In the genomic region with DNA sequence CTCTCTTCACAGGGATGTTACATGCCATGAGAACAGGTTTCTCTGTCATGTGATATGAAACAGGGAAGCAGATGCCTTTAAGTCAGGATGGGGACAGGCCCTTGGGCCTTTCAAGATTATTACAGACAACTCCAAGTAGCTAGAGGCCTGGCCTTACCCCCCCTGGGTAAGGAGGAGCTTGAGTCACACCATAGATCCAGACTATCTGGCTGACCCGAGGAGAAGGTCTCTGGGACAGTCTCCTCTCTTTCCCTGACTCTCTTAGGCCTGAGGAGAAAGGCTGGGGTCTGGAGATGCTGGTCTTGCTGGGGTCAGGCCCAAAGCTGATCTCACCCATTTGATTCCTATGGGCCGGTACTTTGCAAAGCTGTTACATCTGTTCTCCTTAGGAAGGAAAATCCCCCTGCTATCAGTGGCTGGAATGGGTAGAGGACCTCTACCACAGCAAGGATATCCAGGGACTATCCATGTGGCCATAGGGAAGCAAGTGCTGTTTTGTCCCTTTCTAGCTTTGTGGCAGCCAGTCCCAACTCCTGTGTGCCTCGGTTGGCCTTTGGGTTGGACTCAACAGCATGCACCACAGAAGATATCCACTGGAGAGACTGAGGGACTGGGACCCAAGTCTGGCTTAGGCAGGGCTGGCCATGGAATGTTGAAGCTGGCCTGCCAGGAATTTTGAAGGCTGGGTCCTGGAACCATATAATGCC, we compare ENCODE assay signal across 21 cellular contexts. TPM values are rescaled to one million over a fixed set of nuclear protein-coding genes. Genes with fewer than 3 reads are reported as not detected.
DNase-seq lines count a peak whose midpoint lies in the region; ATAC-seq and TF ChIP-seq lines count a peak whose summit lies in the region.
"Had no signal": no experiment of that assay in that cellular context is flagged by ENCODE, and none has a peak within 500 bp of the region (broad histone marks: within the 10 kb centered on the region; RNA-seq: fewer than 3 reads in every experiment).

No MANE protein-coding gene starts in this region.

- H3K36me3 ChIP-seq in mammary epithelial cell (ENCODE audit: insufficient read depth, low read length), result no peaks in the 10 kb centered on the region
- H3K36me3 ChIP-seq in breast epithelium, result no peaks in the 10 kb centered on the region
- H3K36me3 ChIP-seq: right lobe of liver, transverse colon had no signal

- TF ChIP-seq POLR2A in breast epithelium (IDR thresholded peaks at IDR 0.05), result no peak

- H3K9me3 ChIP-seq in mammary epithelial cell (replicated peaks; ENCODE audit: insufficient read depth, low read length) (no peaks in the 10 kb centered on the region), breast epithelium (no peaks in the 10 kb centered on the region)
- H3K9me3 ChIP-seq: ascending aorta, right lobe of liver, transverse colon had no signal

- BruUV-seq in mammary epithelial cell (replicated peaks; lab: Mats Ljungman, UMichigan), result TSS peak; percentile 6

- DNase-seq in mammary epithelial cell (no peak), breast epithelium (ENCODE audit: low spot score in 2 of 2) (no peak), RWPE1 (ENCODE audit: low spot score) (no peak), iris pigment epithelial cell (ENCODE audit: low read depth) (peak; percentile 22), activated gamma-delta T cell (lab: John Stamatoyannopoulos, UW) (no peak)
- DNase-seq: activated CD4-positive, alpha-beta T cell treated with anti-CD3 and anti-CD28 coated beads, Interleukin-2, amount 10 ng/mL, durations not matched to agents 7 days and 5 days; activated naive CD4-positive, alpha-beta T cell treated with anti-CD3 and anti-CD28 coated beads for 36 hours; effector CD4-positive, alpha-beta T cell; KG1; NCI-H1105; NCI-H2107; NCI-H524 treated with DMSO at 0.1 percent for 48 hours; transverse colon had no signal

- ATAC-seq in HG02798 (IDR thresholded peaks at IDR 0.05; ENCODE audit: poor library complexity, unreplicated experiment) (no peak), HG03280 (IDR thresholded peaks at IDR 0.05; ENCODE audit: unreplicated experiment) (no peak), HG02981 (IDR thresholded peaks at IDR 0.05; ENCODE audit: unreplicated experiment) (no peak)
- ATAC-seq: right lobe of liver, Right ventricle myocardium inferior had no signal

- intact Hi-C loops in mammary epithelial cell (cut with micrococcal nuclease) (no loop called here), breast epithelium (cut with DNase I; ENCODE audit: low total_unique reads) (loop anchor here (10.0 kb wide), 1 partner anchor 113 kb away; no protein-coding TSS in a partner anchor)

- no peak overlapping the region for H3K9ac ChIP-seq in mammary epithelial cell (ENCODE audit: insufficient read depth, low read length)
- H3K9ac ChIP-seq: parathyroid adenoma had no signal

- H3K4me1 ChIP-seq in mammary epithelial cell (ENCODE audit: insufficient read depth, low read length) (no peaks in the 10 kb centered on the region), breast epithelium (no peaks in the 10 kb centered on the region)
- H3K4me1 ChIP-seq: parathyroid adenoma, transverse colon had no signal

- TF ChIP-seq CTCF in mammary epithelial cell (conservative IDR thresholded peaks at IDR 0.05 in 1 of 2, IDR thresholded peaks at IDR 0.05 in 1 of 2; ENCODE audit: extremely low read depth in 1 of 2, insufficient read depth in 1 of 2, low read depth in 1 of 2, low read length in 2 of 2) (no peak), breast epithelium (IDR thresholded peaks at IDR 0.05) (no peak), RWPE1 (conservative IDR thresholded peaks at IDR 0.05; ENCODE audit: low read depth) (no peak)

- 94% methylated on average over 3 of the region's 3 CpGs for WGBS in mammary epithelial cell (ENCODE audit: low coverage, missing lambda C conversion rate)

- dilution Hi-C loops in mammary epithelial cell (cut with HindIII; ENCODE audit: low sequenced_read_pairs), result loop anchor here (5.0 kb wide), 1 partner anchor 251 kb away; no protein-coding TSS in a partner anchor

- CTCF ChIA-PET in mammary epithelial cell (lab: Charles Lee; ENCODE audit: low non-redundant PET), result no interaction called here
- CTCF ChIA-PET in RWPE1 (lab: Yijun Ruan, JAX), result interaction anchor here (0.6 to 1.1 kb wide), 5 partner anchors 8 to 470 kb away, joined by 3 to 6 read pairs (median 3); no protein-coding TSS in a partner anchor

- no peak overlapping the region for H3K27ac ChIP-seq in mammary epithelial cell (ENCODE audit: insufficient read depth, low read depth, low read length)
- H3K27ac ChIP-seq in breast epithelium, result no peak overlapping the region
- H3K27ac ChIP-seq in RWPE1, result peak overlapping the region; percentile 27; the same call in 1 of the 2 replicates
- H3K27ac ChIP-seq: ascending aorta, C4-2B, parathyroid adenoma, right lobe of liver, transverse colon had no signal

- POLR2A ChIA-PET in RWPE1 (lab: Yijun Ruan, JAX; ENCODE audit: low non-redundant PET), result no interaction called here

- no peaks in the 10 kb centered on the region for H4K20me1 ChIP-seq in mammary epithelial cell (ENCODE audit: insufficient read depth, low read length)

- H3K79me2 ChIP-seq in mammary epithelial cell (ENCODE audit: insufficient read depth, low read length), result no peaks in the 10 kb centered on the region
- H3K79me2 ChIP-seq: parathyroid adenoma had no signal

- no peak overlapping the region for H3K4me2 ChIP-seq in mammary epithelial cell (ENCODE audit: insufficient read depth, low read depth, low read length)

- H3K27me3 ChIP-seq in mammary epithelial cell (ENCODE audit: insufficient read depth, low read length), result no peaks in the 10 kb centered on the region
- H3K27me3 ChIP-seq in breast epithelium, result no peaks in the 10 kb centered on the region
- H3K27me3 ChIP-seq: ascending aorta, right lobe of liver, transverse colon had no signal

- in situ Hi-C loops in mammary epithelial cell (cut with MboI; ENCODE audit: low sequenced_read_pairs in 2 of 2), result no loop called here

- no peak overlapping the region for H3K4me3 ChIP-seq in mammary epithelial cell (replicated peaks in 1 of 3; ENCODE audit: insufficient read depth in 1 of 3, low read depth in 2 of 3, low read length in 3 of 3)
- no peak overlapping the region for H3K4me3 ChIP-seq in breast epithelium
- H3K4me3 ChIP-seq: ascending aorta, right lobe of liver, transverse colon had no signal

- no peak overlapping the region for H2AFZ ChIP-seq in mammary epithelial cell (ENCODE audit: low read depth, low read length)
- H2AFZ ChIP-seq: parathyroid adenoma had no signal

RNA-seq across cellular contexts. Expression of a gene that starts 25.2 kb away (rescaled TPM):
- 10 to 100 TPM in 1 of 2 donors, 1 to 10 TPM in 1; 4.5 to 10.2 TPM for total RNA-seq in mammary epithelial cell
- polyA plus RNA-seq in mammary epithelial cell, result 5.1 TPM
- polyA minus RNA-seq in mammary epithelial cell, result 8.6 TPM
- total RNA-seq in breast epithelium, result 1 to 10 TPM; 2.2 to 3.7 (median 2.3) TPM
